In genomic region chr12:21501258-21502163, GRCh38 we compare ENCODE assay signal across 8 cellular contexts. TPM values are rescaled to one million over a fixed set of nuclear protein-coding genes. Genes with fewer than 3 reads are reported as not detected.
A peak's percentile ranks its signal among the peaks of the same experiment; 100 is the strongest.
DNase-seq lines count a peak whose midpoint lies in the region; ATAC-seq and TF ChIP-seq lines count a peak whose summit lies in the region.

Gene GOLT1B, plus strand, starts transcription at chr12:21501789. Its CDS starts 135 bp downstream, at chr12:21501924.
Gene RECQL, minus strand, starts transcription at chr12:21501635. Its CDS starts 2,065 bp downstream, at chr12:21499570.

- peak; percentile 99 for DNase-seq in G401 (ENCODE audit: low spot score)
- peak; percentile 92 to 96 for DNase-seq in HAP-1 (ENCODE audit: low spot score in 2 of 2)
- DNase-seq in MG63: peak; percentile 95
- peak; percentile 87 to 88 for DNase-seq in SHP77 (lab: John Stamatoyannopoulos, UW)
- DNase-seq in activated effector memory CD4-positive, alpha-beta T cell treated with Interleukin-2 at 50 U/mL for 16 hours: peak; percentile 82
- DNase-seq in fibroblast of the conjunctiva (ENCODE audit: low read depth): peak; percentile 96
- peak; percentile 85 for DNase-seq in nephron progenitor cell
- DNase-seq in stimulated activated naive CD8-positive, alpha-beta T cell treated with anti-CD3 and anti-CD28 coated beads, Interleukin-15, amount 100 ng/mL, for 72 hours: peak; percentile 86 to 91

- H3K36me3 Mint-ChIP-seq in nephron progenitor cell (ENCODE audit: low read depth): peaks cover 8% of the 10 kb centered on the region

- H3K27me3 ChIP-seq in HAP-1 (ENCODE audit: low read depth) (no peaks in the 10 kb centered on the region), MG63 (no peaks in the 10 kb centered on the region)

- in situ Hi-C loops in G401 (cut with HindIII; ENCODE audit: low sequenced_read_pairs) (no loop called here), HAP-1 (cut with MboI; ENCODE audit: low sequenced_read_pairs) (loop anchor here (10.0 kb wide), 1 partner anchor 153 kb away; the partner anchor contains the start of gene LDHB)

- H3K9me3 Mint-ChIP-seq in nephron progenitor cell: no peaks in the 10 kb centered on the region
- no peaks in the 10 kb centered on the region for H3K9me3 Mint-ChIP-seq in stimulated activated naive CD8-positive, alpha-beta T cell treated with anti-CD3 and anti-CD28 coated beads, Interleukin-15, amount 100 ng/mL, for 72 hours

- H3K4me3 ChIP-seq in HAP-1 (peak within 1 kb of the TSS; percentile 90), MG63 (peak within 1 kb of the TSS; percentile 97)

- H3K4me1 ChIP-seq in HAP-1: peaks cover 17% of the 10 kb centered on the region

- H3K9me3 ChIP-seq in HAP-1: no peaks in the 10 kb centered on the region
- no peaks in the 10 kb centered on the region for H3K9me3 ChIP-seq in MG63

- peak; percentile 98 for ATAC-seq in stimulated activated naive CD8-positive, alpha-beta T cell treated with anti-CD3 and anti-CD28 coated beads, Interleukin-15, amount 100 ng/mL, for 72 hours

- H3K4me3 Mint-ChIP-seq in nephron progenitor cell: no peak within 1 kb of the TSS
- no peak within 1 kb of the TSS for H3K4me3 Mint-ChIP-seq in stimulated activated naive CD8-positive, alpha-beta T cell treated with anti-CD3 and anti-CD28 coated beads, Interleukin-15, amount 100 ng/mL, for 72 hours

- no peak within 1 kb of the TSS for H3K27ac Mint-ChIP-seq in nephron progenitor cell
- H3K27ac Mint-ChIP-seq in stimulated activated naive CD8-positive, alpha-beta T cell treated with anti-CD3 and anti-CD28 coated beads, Interleukin-15, amount 100 ng/mL, for 72 hours: peak within 1 kb of the TSS in 1 of 2 donors; percentile 86

- peaks cover 23% of the 10 kb centered on the region for H3K4me1 Mint-ChIP-seq in nephron progenitor cell
- peaks cover 26% of the 10 kb centered on the region for H3K4me1 Mint-ChIP-seq in stimulated activated naive CD8-positive, alpha-beta T cell treated with anti-CD3 and anti-CD28 coated beads, Interleukin-15, amount 100 ng/mL, for 72 hours

- TF ChIP-seq CTCF in nephron progenitor cell (IDR thresholded peaks at IDR 0.05): no peak

- no peaks in the 10 kb centered on the region for H3K27me3 Mint-ChIP-seq in nephron progenitor cell (ENCODE audit: low read depth, poor library complexity)
- H3K27me3 Mint-ChIP-seq in stimulated activated naive CD8-positive, alpha-beta T cell treated with anti-CD3 and anti-CD28 coated beads, Interleukin-15, amount 100 ng/mL, for 72 hours: no peaks in the 10 kb centered on the region

- peaks cover 21% of the 10 kb centered on the region for H3K36me3 ChIP-seq in HAP-1 (replicated peaks)
- peaks cover 31% of the 10 kb centered on the region for H3K36me3 ChIP-seq in MG63

RNA-seq across cellular contexts. Expression of gene GOLT1B, which starts in this region (rescaled TPM):
- 19.3 and 21.4 TPM in 2 replicates for total RNA-seq in G401 (2014; rRNA removed; shearing (Covaris generic))
- total RNA-seq in MG63 (2014; rRNA removed; shearing (Covaris generic); ENCODE audit: low replicate concordance): 45.6 and 97.8 TPM in 2 replicates

RNA-seq across cellular contexts. Expression of gene RECQL, which starts in this region (rescaled TPM):
- total RNA-seq in G401 (2014; rRNA removed; shearing (Covaris generic)): 42.0 and 65.5 TPM in 2 replicates
- 95.0 and 201 TPM in 2 replicates for total RNA-seq in MG63 (2014; rRNA removed; shearing (Covaris generic); ENCODE audit: low replicate concordance)

Comparison
In these comparisons a context has a peak if more than half of its experiments do, and no peak if none do; other contexts are left out.
1. Peak in every context shown above with its lines: DNase-seq, ATAC-seq and H3K4me3 ChIP-seq.